Comparison of ENCODE assay signal across 8 cellular contexts in the genomic region with DNA sequence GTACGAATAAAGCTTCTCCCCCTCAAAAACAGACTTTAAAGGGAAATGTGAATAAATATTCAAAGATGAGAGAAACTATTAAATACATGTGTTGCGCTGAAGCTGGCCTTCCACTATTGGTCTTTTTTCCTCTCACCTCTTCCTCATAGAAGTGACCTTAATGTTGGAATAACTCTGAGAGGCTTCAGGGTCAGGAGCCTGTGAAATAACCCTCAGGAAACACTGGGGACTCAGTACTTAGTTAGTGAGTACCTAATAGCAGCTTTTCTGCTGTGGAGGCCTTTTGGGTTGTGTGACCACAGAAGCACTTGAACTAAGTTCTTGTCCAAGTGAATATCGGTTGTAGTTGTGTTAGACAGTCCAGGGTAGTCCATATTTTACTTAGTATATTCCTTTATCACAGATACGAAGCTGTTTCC. TPM values are rescaled to one million over a fixed set of nuclear protein-coding genes. Genes with fewer than 3 reads are reported as not detected.
A peak's percentile ranks its signal among the peaks of the same experiment; 100 is the strongest.
DNase-seq lines count a peak whose midpoint lies in the region; ATAC-seq and TF ChIP-seq lines count a peak whose summit lies in the region.

No MANE protein-coding gene starts in this region.

- peaks cover 28% of the 10 kb centered on the region for H3K4me1 Mint-ChIP-seq in memory B cell

- H3K4me3 Mint-ChIP-seq in memory B cell = peak overlapping the region; percentile 99

- POLR2A ChIA-PET in BJ (lab: Charles Lee) = no interaction called here

- ATAC-seq in body of pancreas (no peak), memory B cell (ENCODE audit: low read depth) (no peak), HG03135 (IDR thresholded peaks at IDR 0.05; ENCODE audit: unreplicated experiment) (no peak)

- no peaks in the 10 kb centered on the region for H3K27me3 Mint-ChIP-seq in memory B cell

- no peak for DNase-seq in BJ (ENCODE audit: low read depth)
- DNase-seq in body of pancreas = no peak
- peak in 1 of 2 donors; percentile 11 for DNase-seq in memory B cell (ENCODE audit: low spot score in 2 of 2)
- no peak for DNase-seq in vagina (ENCODE audit: extremely low spot score in 2 of 2)
- no peak for DNase-seq in stimulated activated naive CD4-positive, alpha-beta T cell treated with Interleukin-2 at 50 U/mL for 16 hours (lab: John Stamatoyannopoulos, UW)
- DNase-seq in AG08396 (ENCODE audit: low spot score) = no peak

- intact Hi-C loops in body of pancreas (cut with DNase I) = no loop called here
- intact Hi-C loops in vagina (cut with DNase I) = no loop called here

- H3K36me3 ChIP-seq in BJ (ENCODE audit: control insufficient read depth, insufficient read depth, low read length) (no peaks in the 10 kb centered on the region), HUES64 (ENCODE audit: insufficient read depth, low read length) (peaks cover 14% of the 10 kb centered on the region), body of pancreas (replicated peaks in 1 of 2; ENCODE audit: insufficient read depth in 1 of 2, low read depth in 2 of 2) (no peaks in the 10 kb centered on the region), vagina (no peaks in the 10 kb centered on the region)

- TF ChIP-seq POLR2A in body of pancreas (IDR thresholded peaks at IDR 0.05) (no peak), vagina (IDR thresholded peaks at IDR 0.05) (no peak)

- H3K9me3 Mint-ChIP-seq in memory B cell = no peaks in the 10 kb centered on the region

- H3K27me3 ChIP-seq in BJ (ENCODE audit: control insufficient read depth, insufficient read depth, low read length) (no peaks in the 10 kb centered on the region), HUES64 (ENCODE audit: insufficient read depth, low read length) (no peaks in the 10 kb centered on the region), body of pancreas (no peaks in the 10 kb centered on the region), vagina (no peaks in the 10 kb centered on the region)

- H3K9me3 ChIP-seq in HUES64 (ENCODE audit: insufficient read depth, low read depth, low read length) (no peaks in the 10 kb centered on the region), body of pancreas (no peaks in the 10 kb centered on the region), vagina (no peaks in the 10 kb centered on the region)

- no peaks in the 10 kb centered on the region for H3K36me3 Mint-ChIP-seq in memory B cell

- H3K9ac ChIP-seq in HUES64 (ENCODE audit: low read depth, low read length) = peak overlapping the region; percentile 90

- peak overlapping the region; percentile 96 for H3K27ac Mint-ChIP-seq in memory B cell

- WGBS in HUES64 = no CpG with 5 or more reads among the region's 4 CpGs
- 58 to 61% methylated on average over 4 of the region's 4 CpGs for WGBS in body of pancreas, 2 donors

- H3K4me3 ChIP-seq in BJ (ENCODE audit: low read depth, low read length) (peak overlapping the region; percentile 78), HUES64 (ENCODE audit: low read length) (peak overlapping the region; percentile 97), body of pancreas (peak overlapping the region in 1 of 2 donors; percentile 57), vagina (peak overlapping the region; percentile 91 to 97)

- H3K27ac ChIP-seq in HUES64 (ENCODE audit: low read depth, low read length) (peak overlapping the region; percentile 61), body of pancreas (peak overlapping the region in 3 of 4 donors; percentile 86 to 89 (median 86)), vagina (peak overlapping the region; percentile 92)

- H3K4me1 ChIP-seq in HUES64 (ENCODE audit: insufficient read depth, low read length) = peaks cover 17% of the 10 kb centered on the region
- H3K4me1 ChIP-seq in body of pancreas = peaks cover 35% of the 10 kb centered on the region
- peaks cover 38% of the 10 kb centered on the region for H3K4me1 ChIP-seq in vagina

- CTCF ChIA-PET in BJ (lab: Yijun Ruan, JAX) = interaction anchor here (0.9 to 1.0 kb wide), 2 partner anchors 36 to 367 kb away, joined by 3 to 4 read pairs; no protein-coding TSS in a partner anchor

- TF ChIP-seq CTCF in BJ (IDR thresholded peaks at IDR 0.05; ENCODE audit: insufficient read depth, low read depth, low read length) = no peak
- no peak for TF ChIP-seq CTCF in body of pancreas (IDR thresholded peaks at IDR 0.05)
- TF ChIP-seq CTCF in vagina (IDR thresholded peaks at IDR 0.05) = no peak

RNA-seq across cellular contexts. Expression of gene SHPRH, which starts 0.8 kb away (rescaled TPM):
- polyA plus RNA-seq in BJ (2011; rRNA removed) = 4.0 and 6.0 TPM in 2 replicates
- 8.4 and 14.0 TPM in 2 replicates for polyA minus RNA-seq in BJ (2011; rRNA and poly(A)+ RNA removed)
- 13.2 TPM for polyA plus RNA-seq in HUES64 (2013, experiment 1 of 2)
- 13.1 TPM for polyA plus RNA-seq in HUES64 (2013, experiment 2 of 2)
- total RNA-seq in body of pancreas (10 to 100 TPM; 18.2 to 30.0 TPM), vagina (36.1 TPM)
